In genomic region chr4:53321151-53321987, GRCh38 we compare ENCODE assay signal across 8 cellular contexts. TPM values are rescaled to one million over a fixed set of nuclear protein-coding genes. Genes with fewer than 3 reads are reported as not detected.
DNase-seq lines count a peak whose midpoint lies in the region; ATAC-seq and TF ChIP-seq lines count a peak whose summit lies in the region.

No MANE protein-coding gene starts in this region.

- peak overlapping the region; percentile 99 for H3K18ac ChIP-seq in IMR-90 (ENCODE audit: low read depth, low read length)

- peak overlapping the region; percentile 93 to 95 for H4K8ac ChIP-seq in IMR-90 (ENCODE audit: low read depth in 2 of 2, low read length in 2 of 2)

- peak overlapping the region; percentile 99 for H3K14ac ChIP-seq in IMR-90 (replicated peaks; ENCODE audit: low read depth, low read length)

- peak overlapping the region; percentile 100 for H2BK20ac ChIP-seq in IMR-90 (ENCODE audit: low read depth, low read length)

- CTCF ChIA-PET in IMR-90 (lab: Yijun Ruan, JAX): interaction anchor here (1.0 kb wide), 1 partner anchor 53 kb away, joined by 3 read pairs; no protein-coding TSS in a partner anchor

- no peak overlapping the region for H2AFZ ChIP-seq in IMR-90 (replicated peaks; ENCODE audit: low read length, poor library complexity)

- POLR2A ChIA-PET in IMR-90 (lab: Charles Lee; ENCODE audit: unreplicated experiment): interaction anchor here (0.9 kb wide), 1 partner anchor 56 kb away, joined by 3 read pairs; the partner anchor contains the start of gene FIP1L1

- H3K27ac ChIP-seq in IMR-90 (ENCODE audit: insufficient read depth, low read length): peak overlapping the region; percentile 98

- peak overlapping the region; percentile 96 for H3K4me2 ChIP-seq in IMR-90 (ENCODE audit: low read depth, low read length)

- H2BK5ac ChIP-seq in IMR-90 (ENCODE audit: low read depth, low read length, poor library complexity, severe bottlenecking): peak overlapping the region; percentile 98

- peak; percentile 80 for ATAC-seq in IMR-90 (ENCODE audit: low read depth)

- peak overlapping the region; percentile 96; the same call in 2 of the 3 replicates for H2BK15ac ChIP-seq in IMR-90 (ENCODE audit: low read depth, low read length)

- H3K9me1 ChIP-seq in IMR-90 (ENCODE audit: insufficient read depth, low read length): peaks cover 5% of the 10 kb centered on the region

- dilution Hi-C loops in IMR-90 (cut with HindIII; ENCODE audit: low sequenced_read_pairs, unreplicated experiment): no loop called here

- WGBS in IMR-90 (ENCODE audit: extremely low coverage in 2 of 2, insufficient read length in 1 of 2), 2 experiments: no CpG with 5 or more reads among the region's 3 CpGs

- H3K56ac ChIP-seq in IMR-90 (ENCODE audit: extremely low read depth, insufficient read depth, low read length): peak overlapping the region; percentile 80

- H3K27me3 ChIP-seq in IMR-90 (ENCODE audit: control insufficient read depth, insufficient read depth, low read length): no peaks in the 10 kb centered on the region

- H4K91ac ChIP-seq in IMR-90 (ENCODE audit: insufficient read depth, low read depth, low read length): peak overlapping the region; percentile 99

- BruUV-seq in IMR-90 (replicated peaks; lab: Mats Ljungman, UMichigan): no TSS peak

- H2AK5ac ChIP-seq in IMR-90 (ENCODE audit: low read depth, low read length): peak overlapping the region; percentile 100

- H3K9me3 ChIP-seq in IMR-90 (ENCODE audit: control insufficient read depth, insufficient read depth, low read length): no peaks in the 10 kb centered on the region

- H3K9ac ChIP-seq in IMR-90 (ENCODE audit: low read depth, low read length): peak overlapping the region; percentile 47

- no peaks in the 10 kb centered on the region for H3K36me3 ChIP-seq in IMR-90 (ENCODE audit: control insufficient read depth, insufficient read depth, low read length)

- in situ Hi-C loops in IMR-90 (cut with MboI; ENCODE audit: low sequenced_read_pairs) (no loop called here), astrocyte of the spinal cord (cut with HindIII; ENCODE audit: low sequenced_read_pairs) (no loop called here)

- H3K23ac ChIP-seq in IMR-90 (ENCODE audit: low read depth, low read length): peak overlapping the region; percentile 97

- peak overlapping the region; percentile 99 for H4K5ac ChIP-seq in IMR-90 (ENCODE audit: low read depth, low read length)

- H2AK9ac ChIP-seq in IMR-90 (replicated peaks; ENCODE audit: low read depth, low read length, poor library complexity): peak overlapping the region; percentile 21

- TF ChIP-seq CTCF in IMR-90 (conservative IDR thresholded peaks at IDR 0.05; ENCODE audit: low read depth, low read length): no peak
- TF ChIP-seq CTCF in astrocyte of the spinal cord (IDR thresholded peaks at IDR 0.05; ENCODE audit: low read depth, low read length): no peak

- H3K4me3 ChIP-seq in IMR-90 (ENCODE audit: insufficient read depth, low read depth, low read length) (peak overlapping the region; percentile 37; the same call in 1 of the 2 replicates), astrocyte of the spinal cord (ENCODE audit: low read depth, low read length) (peak overlapping the region; percentile 16)

- intact Hi-C loops in IMR-90 (cut with micrococcal nuclease): no loop called here

- H3K4me1 ChIP-seq in IMR-90 (ENCODE audit: control insufficient read depth, insufficient read depth, low read length): peaks cover 8% of the 10 kb centered on the region

- no peaks in the 10 kb centered on the region for H4K20me1 ChIP-seq in IMR-90 (ENCODE audit: insufficient read depth, low read length)

- peak overlapping the region; percentile 100 for H2BK120ac ChIP-seq in IMR-90 (ENCODE audit: low read depth, low read length)

- H3K4ac ChIP-seq in IMR-90 (ENCODE audit: low read depth, low read length): peak overlapping the region; percentile 100

- no peak for TF ChIP-seq RAD21 in IMR-90 (IDR thresholded peaks at IDR 0.05; ENCODE audit: low read length)

- DNase-seq in AG08396 (ENCODE audit: low spot score): peak; percentile 59
- peak; percentile 86 for DNase-seq in IMR-90
- DNase-seq in astrocyte of the spinal cord (ENCODE audit: low read depth, low spot score): peak; percentile 84
- DNase-seq in kidney glomerular epithelial cell (lab: John Stamatoyannopoulos, UW): peak; percentile 73
- DNase-seq in cerebellar cortex (ENCODE audit: low spot score): no peak
- DNase-seq in NCI-H1105 treated with DMSO at 0.1 percent for 48 hours (lab: John Stamatoyannopoulos, UW): no peak
- DNase-seq in central memory CD4-positive, alpha-beta T cell: no peak
- no peak for DNase-seq in NK-92 treated with Interleukin-12 subunit alpha and Interleukin-12 subunit beta, amount 100 ng/mL, for 24 hours (lab: John Stamatoyannopoulos, UW)

- peaks cover 16 to 58% of the 10 kb centered on the region in 2 experiments for H3K79me1 ChIP-seq in IMR-90 (ENCODE audit: low read depth in 1 of 2, low read length in 2 of 2)

- no peak for TF ChIP-seq POLR2A in IMR-90 (IDR thresholded peaks at IDR 0.05; ENCODE audit: low read depth, low read length)

TF ChIP-seq in IMR-90, 13 proteins besides CTCF, POLR2A, EP300 and RAD21:
- TF ChIP-seq CHD1 (IDR thresholded peaks at IDR 0.05; ENCODE audit: low read depth, low read length) (no peak), CEBPB (IDR thresholded peaks at IDR 0.05; ENCODE audit: low read depth, low read length) (peak; percentile 32), FOS (IDR thresholded peaks at IDR 0.05; ENCODE audit: low read depth, low read length) (peak; percentile 28; the same call in 1 of the 2 replicates), NFE2L2 (IDR thresholded peaks at IDR 0.05; ENCODE audit: low read depth, low read length) (peak; percentile 63), BHLHE40 (IDR thresholded peaks at IDR 0.05; ENCODE audit: low read depth, low read length) (peak; percentile 59; the same call in 1 of the 2 replicates), ELK1 (IDR thresholded peaks at IDR 0.05; ENCODE audit: borderline replicate concordance, low read depth, low read length) (no peak), MAZ (IDR thresholded peaks at IDR 0.05; ENCODE audit: borderline replicate concordance, low read depth, low read length) (no peak), MAFK (IDR thresholded peaks at IDR 0.05; ENCODE audit: low read depth, low read length) (0 out of 2 replicates have a peak, but pooled peaks have one; percentile 27)
TF ChIP-seq in IMR-90: peak in this region for 5.

RNA-seq across cellular contexts. Expression of gene SCFD2, which starts 44.5 kb away (rescaled TPM):
- 51.9 and 62.4 TPM in 2 replicates for total RNA-seq in IMR-90 (2012; rRNA removed)
- polyA plus RNA-seq in IMR-90 (2012; rRNA removed): 18.9 and 19.8 TPM in 2 replicates
- polyA plus RNA-seq in IMR-90 (2012; cell fraction: cytosol; rRNA removed): 12.1 and 13.6 TPM in 2 replicates
- polyA plus RNA-seq in IMR-90 (2012; cell fraction: nucleus; rRNA removed; ENCODE audit: low replicate concordance): 9.8 and 11.1 TPM in 2 replicates

RNA-seq across cellular contexts. Expression of gene FIP1L1, which starts 56.1 kb away (rescaled TPM):
- total RNA-seq in IMR-90 (2012; rRNA removed): 37.5 and 48.9 TPM in 2 replicates
- 28.6 and 31.1 TPM in 2 replicates for polyA plus RNA-seq in IMR-90 (2012; rRNA removed)
- 6.6 and 12.8 TPM in 2 replicates for polyA plus RNA-seq in IMR-90 (2012; cell fraction: cytosol; rRNA removed)
- polyA plus RNA-seq in IMR-90 (2012; cell fraction: nucleus; rRNA removed; ENCODE audit: low replicate concordance): 6.9 and 47.0 TPM in 2 replicates

Comparison
In these comparisons a context has a peak if more than half of its experiments do, and no peak if none do; other contexts are left out.
1. DNase-seq: peak in AG08396 (single experiment), IMR-90 (single experiment), astrocyte of the spinal cord (single experiment) and kidney glomerular epithelial cell (single experiment); none in cerebellar cortex (single experiment), NCI-H1105 treated with DMSO at 0.1 percent for 48 hours (single experiment), central memory CD4-positive, alpha-beta T cell (single experiment) and NK-92 treated with Interleukin-12 subunit alpha and Interleukin-12 subunit beta, amount 100 ng/mL, for 24 hours (single experiment).